In genomic region chr19:4745175-4745574, GRCh38 we compare ENCODE assay signal across 7 cellular contexts. TPM values are rescaled to one million over a fixed set of nuclear protein-coding genes. Genes with fewer than 3 reads are reported as not detected.
DNase-seq lines count a peak whose midpoint lies in the region; ATAC-seq, FAIRE-seq and TF ChIP-seq lines count a peak whose summit lies in the region.
"Not testable (repeated sequence)": the region's sequence is repeated elsewhere in the genome, so short reads cannot be mapped to it uniquely, and the experiment has no call there.

No MANE protein-coding gene starts in this region.

- H3K27me3 Mint-ChIP-seq in brain, result peaks cover 15% of the 10 kb centered on the region
- peaks cover 50% of the 10 kb centered on the region for H3K27me3 Mint-ChIP-seq in mesothelial cell of epicardium (ENCODE audit: low read depth)

- FAIRE-seq in endothelial cell of umbilical vein (lab: Jason Lieb, UNC), result not testable (repeated sequence)

- not testable (repeated sequence) for TF ChIP-seq POLR2A in endothelial cell of umbilical vein (IDR thresholded peaks at IDR 0.05; ENCODE audit: low read depth, low read length); gastrocnemius medialis (IDR thresholded peaks at IDR 0.05)

- ATAC-seq in SK-N-SH treated with all-trans-retinoic acid at 6 μM for 48 hours, result peak; percentile 26; the same call in 2 of the 3 replicates
- ATAC-seq in gastrocnemius medialis, result not testable (repeated sequence)

- not testable (repeated sequence) for H3K9me3 ChIP-seq in GM23248 (ENCODE audit: low read depth); endothelial cell of umbilical vein (replicated peaks; ENCODE audit: control insufficient read depth, insufficient read depth, low read length); gastrocnemius medialis

- in situ Hi-C loops in GM23248 (cut with MboI); gastrocnemius medialis (cut with MboI; ENCODE audit: low sequenced_read_pairs in 4 of 4): not testable (repeated sequence)

- H3K36me3 ChIP-seq in GM23248 (ENCODE audit: low read depth); endothelial cell of umbilical vein (ENCODE audit: control insufficient read depth in 2 of 2, extremely low read depth in 1 of 2, insufficient read depth in 2 of 2, low read length in 2 of 2); gastrocnemius medialis: not testable (repeated sequence)

- H3K4me1 ChIP-seq in GM23248 (ENCODE audit: insufficient read depth), result peaks cover 14% of the 10 kb centered on the region
- not testable (repeated sequence) for H3K4me1 ChIP-seq in endothelial cell of umbilical vein (ENCODE audit: control insufficient read depth, extremely low read depth, insufficient read depth, low read length)
- H3K4me1 ChIP-seq in gastrocnemius medialis, result peaks cover 4 to 14% of the 10 kb centered on the region in 2 donors

- H3K36me3 Mint-ChIP-seq in brain, mesothelial cell of epicardium: not testable (repeated sequence)

- H3K9me1 ChIP-seq in endothelial cell of umbilical vein (replicated peaks; ENCODE audit: control insufficient read depth, extremely low read depth, insufficient read depth, low read length), result not testable (repeated sequence)

- WGBS in GM23248 (ENCODE audit: low coverage in 1 of 2, low lambda C conversion rate in 2 of 2, missing lambda C conversion rate in 2 of 2), 2 experiments, result 47 to 48% methylated on average over 10 of the region's 10 CpGs

- H2AFZ ChIP-seq in GM23248, result peak overlapping the region; percentile 46; the same call in 1 of the 2 replicates
- not testable (repeated sequence) for H2AFZ ChIP-seq in endothelial cell of umbilical vein (ENCODE audit: low read depth, low read length)

- H3K4me3 ChIP-seq in GM23248, result peak overlapping the region; percentile 17; the same call in 1 of the 2 replicates
- not testable (repeated sequence) for H3K4me3 ChIP-seq in endothelial cell of umbilical vein (replicated peaks in 1 of 3; ENCODE audit: insufficient read depth in 1 of 3, low read depth in 1 of 3, low read length in 3 of 3); gastrocnemius medialis

- H3K27ac ChIP-seq in GM23248 (peak overlapping the region; percentile 54), gastrocnemius medialis (peak overlapping the region in 3 of 4 donors; percentile 35 to 72 (median 38)), temporal lobe (ENCODE audit: low read depth, low read length) (peak overlapping the region; percentile 44)
- not testable (repeated sequence) for H3K27ac ChIP-seq in endothelial cell of umbilical vein (ENCODE audit: insufficient read depth, low read depth, low read length)

- dilution Hi-C loops in endothelial cell of umbilical vein (cut with MboI; ENCODE audit: extremely low pct_ligation_motif_present, low sequenced_read_pairs), result not testable (repeated sequence)

- H4K20me1 ChIP-seq in GM23248 (ENCODE audit: insufficient read depth); endothelial cell of umbilical vein (replicated peaks; ENCODE audit: control insufficient read depth, extremely low read depth, insufficient read depth, low read length): not testable (repeated sequence)

- H3K4me1 Mint-ChIP-seq in brain, result peaks cover 74% of the 10 kb centered on the region
- H3K4me1 Mint-ChIP-seq in mesothelial cell of epicardium, result peaks cover 12% of the 10 kb centered on the region

- POLR2A ChIA-PET in endothelial cell of umbilical vein (lab: Charles Lee), result not testable (repeated sequence)

- H3K27ac Mint-ChIP-seq in brain, result peak overlapping the region; percentile 79 to 95 (median 83)
- H3K27ac Mint-ChIP-seq in mesothelial cell of epicardium, result peak overlapping the region; percentile 53

- H3K79me2 ChIP-seq in GM23248 (ENCODE audit: insufficient read depth); endothelial cell of umbilical vein (ENCODE audit: control insufficient read depth, insufficient read depth, low read length): not testable (repeated sequence)

- H3K4me2 ChIP-seq in GM23248 (ENCODE audit: unreplicated experiment), result peak overlapping the region; percentile 16
- not testable (repeated sequence) for H3K4me2 ChIP-seq in endothelial cell of umbilical vein (ENCODE audit: insufficient read depth, low read length)

- not testable (repeated sequence) for DNase-seq in GM23248; endothelial cell of umbilical vein (ENCODE audit: low read depth, low spot score); mesothelial cell of epicardium (ENCODE audit: low spot score in 2 of 2, unreplicated experiment in 2 of 2); gastrocnemius medialis

- H3K4me3 Mint-ChIP-seq in brain, result peak overlapping the region in 4 of 5 experiments; percentile 9 to 63 (median 40)
- not testable (repeated sequence) for H3K4me3 Mint-ChIP-seq in mesothelial cell of epicardium

- H3K9me2 ChIP-seq in GM23248 (ENCODE audit: insufficient read depth), result not testable (repeated sequence)

- BruUV-seq in endothelial cell of umbilical vein (replicated peaks; lab: Mats Ljungman, UMichigan), result not testable (repeated sequence)

- intact Hi-C loops in endothelial cell of umbilical vein (cut with micrococcal nuclease); gastrocnemius medialis (cut with DNase I; ENCODE audit: low total_unique reads): not testable (repeated sequence)

- not testable (repeated sequence) for TF ChIP-seq CTCF in brain (conservative IDR thresholded peaks at IDR 0.05); endothelial cell of umbilical vein (IDR thresholded peaks at IDR 0.05; ENCODE audit: extremely low read depth in 1 of 2, insufficient read depth in 1 of 2, low read depth in 1 of 2, low read length in 2 of 2); mesothelial cell of epicardium (IDR thresholded peaks at IDR 0.05; ENCODE audit: unreplicated experiment); gastrocnemius medialis (IDR thresholded peaks at IDR 0.05 in 4 of 5, conservative IDR thresholded peaks at IDR 0.05 in 1 of 5)

- not testable (repeated sequence) for H3F3A ChIP-seq in GM23248 (ENCODE audit: insufficient read depth)

- peaks cover 0 to 10% (median 0%) of the 10 kb centered on the region in 5 experiments for H3K9me3 Mint-ChIP-seq in brain
- H3K9me3 Mint-ChIP-seq in mesothelial cell of epicardium, result not testable (repeated sequence)

- peak overlapping the region; percentile 23; the same call in 1 of the 2 replicates for H3K9ac ChIP-seq in GM23248
- not testable (repeated sequence) for H3K9ac ChIP-seq in endothelial cell of umbilical vein (replicated peaks; ENCODE audit: extremely low read depth, insufficient read depth, low read length)

- not testable (repeated sequence) for H3K27me3 ChIP-seq in GM23248 (replicated peaks; ENCODE audit: insufficient read depth); endothelial cell of umbilical vein (ENCODE audit: control insufficient read depth in 2 of 2, insufficient read depth in 2 of 2, low read length in 2 of 2); gastrocnemius medialis

- CTCF ChIA-PET in endothelial cell of umbilical vein (lab: Charles Lee), result interaction anchor here (0.6 to 1.2 kb wide), 2 partner anchors 46 to 1035 kb away, joined by 3 read pairs; no protein-coding TSS in a partner anchor

TF ChIP-seq in endothelial cell of umbilical vein, 7 proteins besides CTCF, POLR2A, EP300 and RAD21:
- peak; percentile 3 for TF ChIP-seq FOS (IDR thresholded peaks at IDR 0.05; ENCODE audit: borderline replicate concordance, insufficient read depth, low read length)

RNA-seq across cellular contexts. Expression of gene DPP9, which starts 21.5 kb away (rescaled TPM):
- 50.3 and 82.2 TPM in 2 replicates for total RNA-seq in GM23248 (2014; rRNA removed; shearing (Covaris generic))
- polyA plus RNA-seq in GM23248 (2016; fragmentation: Nextera tagmentation; extraction: Ambion mirVana) (33.0 and 37.0 TPM in 2 replicates), brain (ENCODE audit: insufficient read depth, low read depth, low replicate concordance) (28.8 TPM), endothelial cell of umbilical vein (31.5 and 38.3 TPM in 2 replicates)
- total RNA-seq in endothelial cell of umbilical vein (87.6 and 98.0 TPM in 2 replicates), mesothelial cell of epicardium (36.8 to 37.1 TPM (median 36.9 TPM) in 3 replicates), gastrocnemius medialis (100 to 1,000 TPM in 3 of 4 donors, 10 to 100 TPM in 1; 92.6 to 208 (median 148) TPM), temporal lobe (8.9 TPM)
- polyA plus RNA-seq in endothelial cell of umbilical vein (2011; cell fraction: cytosol; rRNA removed), result 20.3 TPM in 2 replicates
- 34.8 and 37.6 TPM in 2 replicates for polyA plus RNA-seq in endothelial cell of umbilical vein (2011; cell fraction: nucleus; rRNA removed)
- 52.3 and 53.6 TPM in 2 replicates for polyA plus RNA-seq in endothelial cell of umbilical vein (2012)
- 17.5 and 24.7 TPM in 2 replicates for polyA minus RNA-seq in endothelial cell of umbilical vein
- 17.6 TPM for polyA minus RNA-seq in endothelial cell of umbilical vein (2011; cell fraction: cytosol; rRNA and poly(A)+ RNA removed)
- 25.6 and 54.2 TPM in 2 replicates for polyA minus RNA-seq in endothelial cell of umbilical vein (2011; cell fraction: nucleus; rRNA and poly(A)+ RNA removed)

RNA-seq across cellular contexts. Expression of gene FEM1A, which starts 46.4 kb away (rescaled TPM):
- 11.0 and 11.1 TPM in 2 replicates for total RNA-seq in GM23248 (2014; rRNA removed; shearing (Covaris generic))
- polyA plus RNA-seq in GM23248 (2016; fragmentation: Nextera tagmentation; extraction: Ambion mirVana), result 1.1 and 1.3 TPM in 2 replicates
- polyA plus RNA-seq in brain (ENCODE audit: insufficient read depth, low read depth, low replicate concordance), result 12.8 TPM
- 11.4 TPM in 2 replicates for total RNA-seq in endothelial cell of umbilical vein
- 5.1 and 5.9 TPM in 2 replicates for polyA plus RNA-seq in endothelial cell of umbilical vein
- polyA plus RNA-seq in endothelial cell of umbilical vein (2011; cell fraction: cytosol; rRNA removed), result 4.1 and 5.3 TPM in 2 replicates
- 3.6 and 4.0 TPM in 2 replicates for polyA plus RNA-seq in endothelial cell of umbilical vein (2011; cell fraction: nucleus; rRNA removed)
- polyA plus RNA-seq in endothelial cell of umbilical vein (2012), result 0.67 and 0.91 TPM in 2 replicates
- 9.4 and 9.6 TPM in 2 replicates for polyA minus RNA-seq in endothelial cell of umbilical vein
- 10.3 TPM for polyA minus RNA-seq in endothelial cell of umbilical vein (2011; cell fraction: cytosol; rRNA and poly(A)+ RNA removed)
- 5.0 and 7.3 TPM in 2 replicates for polyA minus RNA-seq in endothelial cell of umbilical vein (2011; cell fraction: nucleus; rRNA and poly(A)+ RNA removed)
- total RNA-seq in mesothelial cell of epicardium, result 11.0 to 11.5 TPM (median 11.5 TPM) in 3 replicates
- 100 to 1,000 TPM; 246 to 360 (median 300) TPM for total RNA-seq in gastrocnemius medialis
- 13.3 TPM for total RNA-seq in temporal lobe

Comparison
In these comparisons a context has a peak if more than half of its experiments do, and no peak if none do; other contexts are left out.
1. RNA of gene FEM1A, which starts 46.4 kb away (total RNA-seq): 246 to 360 TPM in gastrocnemius medialis; 13.3 TPM in temporal lobe (single experiment), 11.0 to 11.5 TPM in mesothelial cell of epicardium, 11.4 TPM in endothelial cell of umbilical vein and 11.0 to 11.1 TPM in GM23248; every median in the first group is over 10 times any median in the second.